In the genomic region with DNA sequence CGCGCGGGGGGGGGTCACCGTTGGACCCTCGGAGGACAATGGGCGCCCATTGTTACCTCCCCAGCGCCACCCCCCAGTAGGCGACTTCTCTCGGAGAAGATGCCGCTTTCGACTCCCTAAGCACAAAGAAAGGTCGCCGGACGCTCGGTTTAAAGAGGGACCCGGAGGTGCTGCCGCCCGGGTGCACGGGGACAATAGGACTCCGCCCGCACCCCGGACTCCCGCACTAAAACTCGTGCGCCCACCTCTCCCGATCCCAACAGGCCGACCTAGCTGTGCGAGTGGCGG, we compare ENCODE assay signal across 8 cellular contexts. TPM values are rescaled to one million over a fixed set of nuclear protein-coding genes. Genes with fewer than 3 reads are reported as not detected.
DNase-seq lines count a peak whose midpoint lies in the region; ATAC-seq and TF ChIP-seq lines count a peak whose summit lies in the region.

No MANE protein-coding gene starts in this region.

- H3K27me3 ChIP-seq in GM23338 (ENCODE audit: insufficient read depth) (peaks cover 8% of the 10 kb centered on the region), RWPE2 (ENCODE audit: insufficient read depth, poor library complexity, severe bottlenecking) (no peaks in the 10 kb centered on the region), parathyroid adenoma (ENCODE audit: control insufficient read depth, insufficient read depth, low read length) (no peaks in the 10 kb centered on the region)

- peaks cover 66% of the 10 kb centered on the region for H3K4me1 Mint-ChIP-seq in GM23338

- H3K9ac ChIP-seq in parathyroid adenoma: peak overlapping the region; percentile 68

- TF ChIP-seq CTCF in GM23338 (conservative IDR thresholded peaks at IDR 0.05; ENCODE audit: low read depth in 2 of 2): no peak
- TF ChIP-seq CTCF in RWPE2 (IDR thresholded peaks at IDR 0.05; ENCODE audit: poor library complexity, severe bottlenecking): no peak
- TF ChIP-seq CTCF in parathyroid adenoma (IDR thresholded peaks at IDR 0.05): no peak

- H3K36me3 ChIP-seq in GM23338 (ENCODE audit: insufficient read depth) (no peaks in the 10 kb centered on the region), RWPE2 (ENCODE audit: low read depth) (peaks cover 35% of the 10 kb centered on the region), parathyroid adenoma (ENCODE audit: control insufficient read depth, insufficient read depth, low read length) (no peaks in the 10 kb centered on the region)

- H3K4me2 ChIP-seq in GM23338 (peak overlapping the region; percentile 84), parathyroid adenoma (ENCODE audit: low read length) (peak overlapping the region; percentile 97)

- H2AFZ ChIP-seq in GM23338 (no peak overlapping the region), parathyroid adenoma (peak overlapping the region; percentile 97)

- no peaks in the 10 kb centered on the region for H3F3A ChIP-seq in GM23338 (replicated peaks; ENCODE audit: low read depth)

- H3K9me2 ChIP-seq in GM23338 (ENCODE audit: insufficient read depth): 0 out of 2 replicates have a peak, but pooled peaks cover 3% of the 10 kb centered on the region

- H3K27ac ChIP-seq in GM23338 (ENCODE audit: low read depth) (peak overlapping the region; percentile 75), RWPE2 (ENCODE audit: poor library complexity, severe bottlenecking) (peak overlapping the region; percentile 57), epithelial cell of prostate (peak overlapping the region; percentile 67), parathyroid adenoma (peak overlapping the region; percentile 84)

- peak overlapping the region; percentile 80; the same call in 1 of the 2 replicates for H3K27ac Mint-ChIP-seq in GM23338

- DNase-seq in DMS 273 treated with DMSO at 0.1 percent for 48 hours (lab: John Stamatoyannopoulos, UW): peak; percentile 55
- DNase-seq in GM23338 (ENCODE audit: low spot score): no peak
- no peak for DNase-seq in RWPE2 (ENCODE audit: low spot score)
- DNase-seq in epithelial cell of prostate (ENCODE audit: low read depth, low spot score): no peak
- DNase-seq in MV-4-11 (lab: John Stamatoyannopoulos, UW): no peak
- DNase-seq in COLO829 (ENCODE audit: low spot score): no peak

- H3K9me3 ChIP-seq in RWPE2 (ENCODE audit: severe bottlenecking): no peaks in the 10 kb centered on the region
- H3K9me3 ChIP-seq in parathyroid adenoma (ENCODE audit: control insufficient read depth, low read length): no peaks in the 10 kb centered on the region

- ATAC-seq in GM23338: peak; percentile 6
- no peak; the same call in 2 of the 3 replicates for ATAC-seq in RWPE2 (ENCODE audit: low read depth)
- no peak for ATAC-seq in HG02610 (IDR thresholded peaks at IDR 0.05; ENCODE audit: unreplicated experiment)

- H3K9me3 Mint-ChIP-seq in GM23338: no peaks in the 10 kb centered on the region; the same call in 1 of the 3 replicates

- H3K4me3 ChIP-seq in GM23338 (peak overlapping the region; percentile 95), RWPE2 (ENCODE audit: severe bottlenecking) (peak overlapping the region; percentile 95), parathyroid adenoma (ENCODE audit: low read depth, low read length) (peak overlapping the region; percentile 93)

- H3K4me3 Mint-ChIP-seq in GM23338: peak overlapping the region; percentile 77

- peaks cover 64% of the 10 kb centered on the region for H3K4me1 ChIP-seq in GM23338 (ENCODE audit: insufficient read depth)
- peaks cover 24% of the 10 kb centered on the region for H3K4me1 ChIP-seq in RWPE2 (ENCODE audit: insufficient read depth, poor library complexity, severe bottlenecking)
- H3K4me1 ChIP-seq in parathyroid adenoma: no peaks in the 10 kb centered on the region

- peaks cover 11% of the 10 kb centered on the region; the same call in 2 of the 3 replicates for H3K36me3 Mint-ChIP-seq in GM23338 (ENCODE audit: low read depth)

- H3K79me2 ChIP-seq in GM23338 (replicated peaks; ENCODE audit: insufficient read depth): peaks cover 44% of the 10 kb centered on the region
- peaks cover 11% of the 10 kb centered on the region for H3K79me2 ChIP-seq in parathyroid adenoma

- peaks cover 14% of the 10 kb centered on the region for H3K27me3 Mint-ChIP-seq in GM23338 (ENCODE audit: insufficient read depth, low read depth, poor library complexity)

- H4K20me1 ChIP-seq in GM23338 (replicated peaks; ENCODE audit: insufficient read depth): peaks cover 38% of the 10 kb centered on the region

TF ChIP-seq in GM23338, 12 proteins besides CTCF, POLR2A, EP300 and RAD21:
- TF ChIP-seq STAT1 (IDR thresholded peaks at IDR 0.05; ENCODE audit: unreplicated experiment) (no peak), ZNF331 (CRISPR knock-in tag; IDR thresholded peaks at IDR 0.05; ENCODE audit: low read depth) (no peak), NANOG (IDR thresholded peaks at IDR 0.05; ENCODE audit: borderline replicate concordance) (no peak), JUNB (IDR thresholded peaks at IDR 0.05; ENCODE audit: unreplicated experiment) (no peak), EZH2 (IDR thresholded peaks at IDR 0.05; ENCODE audit: low read depth, unreplicated experiment) (no peak), POLR2AphosphoS5 (IDR thresholded peaks at IDR 0.05; ENCODE audit: low read depth) (0 out of 2 replicates have a peak, but pooled peaks have one; percentile 61)
- TF ChIP-seq, protein P1, sequence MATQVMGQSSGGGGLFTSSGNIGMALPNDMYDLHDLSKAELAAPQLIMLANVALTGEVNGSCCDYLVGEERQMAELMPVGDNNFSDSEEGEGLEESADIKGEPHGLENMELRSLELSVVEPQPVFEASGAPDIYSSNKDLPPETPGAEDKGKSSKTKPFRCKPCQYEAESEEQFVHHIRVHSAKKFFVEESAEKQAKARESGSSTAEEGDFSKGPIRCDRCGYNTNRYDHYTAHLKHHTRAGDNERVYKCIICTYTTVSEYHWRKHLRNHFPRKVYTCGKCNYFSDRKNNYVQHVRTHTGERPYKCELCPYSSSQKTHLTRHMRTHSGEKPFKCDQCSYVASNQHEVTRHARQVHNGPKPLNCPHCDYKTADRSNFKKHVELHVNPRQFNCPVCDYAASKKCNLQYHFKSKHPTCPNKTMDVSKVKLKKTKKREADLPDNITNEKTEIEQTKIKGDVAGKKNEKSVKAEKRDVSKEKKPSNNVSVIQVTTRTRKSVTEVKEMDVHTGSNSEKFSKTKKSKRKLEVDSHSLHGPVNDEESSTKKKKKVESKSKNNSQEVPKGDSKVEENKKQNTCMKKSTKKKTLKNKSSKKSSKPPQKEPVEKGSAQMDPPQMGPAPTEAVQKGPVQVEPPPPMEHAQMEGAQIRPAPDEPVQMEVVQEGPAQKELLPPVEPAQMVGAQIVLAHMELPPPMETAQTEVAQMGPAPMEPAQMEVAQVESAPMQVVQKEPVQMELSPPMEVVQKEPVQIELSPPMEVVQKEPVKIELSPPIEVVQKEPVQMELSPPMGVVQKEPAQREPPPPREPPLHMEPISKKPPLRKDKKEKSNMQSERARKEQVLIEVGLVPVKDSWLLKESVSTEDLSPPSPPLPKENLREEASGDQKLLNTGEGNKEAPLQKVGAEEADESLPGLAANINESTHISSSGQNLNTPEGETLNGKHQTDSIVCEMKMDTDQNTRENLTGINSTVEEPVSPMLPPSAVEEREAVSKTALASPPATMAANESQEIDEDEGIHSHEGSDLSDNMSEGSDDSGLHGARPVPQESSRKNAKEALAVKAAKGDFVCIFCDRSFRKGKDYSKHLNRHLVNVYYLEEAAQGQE (IDR thresholded peaks at IDR 0.05; ENCODE audit: unreplicated experiment): no peak

RNA-seq across cellular contexts. Expression of a gene that starts 0.3 kb away (rescaled TPM):
- total RNA-seq in GM23338 (2014; rRNA removed; shearing (Covaris generic)): 23.2 and 31.4 TPM in 2 replicates
- polyA plus RNA-seq in GM23338 (2016; fragmentation: Nextera tagmentation; extraction: Ambion mirVana): 22.9 and 31.4 TPM in 2 replicates
